In genomic region chr1:160731564-160732349, GRCh38 we compare ENCODE assay signal across 6 cellular contexts. TPM values are rescaled to one million over a fixed set of nuclear protein-coding genes. Genes with fewer than 3 reads are reported as not detected.
"Had no signal": no experiment of that assay in that cellular context is flagged by ENCODE, and none has a peak within 500 bp of the region (broad histone marks: within the 10 kb centered on the region; RNA-seq: fewer than 3 reads in every experiment).

No MANE protein-coding gene starts in this region.

RNA-seq across cellular contexts. Expression of gene SLAMF7, which starts 7.3 kb away (rescaled TPM):
- total RNA-seq: dermis blood vessel endothelial cell, endodermal cell, neural crest cell had no signal
- polyA plus RNA-seq: hepatocyte had no signal

RNA-seq across cellular contexts. Expression of gene CD48, which starts 20.1 kb away (rescaled TPM):
- total RNA-seq: dermis blood vessel endothelial cell, kidney epithelial cell, neural crest cell, temporal lobe had no signal
- polyA plus RNA-seq: hepatocyte had no signal
